Comparison of ENCODE assay signal across 1 cellular context in genomic region chr1:228164561-228165371, GRCh38.
TF ChIP-seq lines count a peak whose summit lies in the region.

No MANE protein-coding gene starts in this region.

TF ChIP-seq in endothelial cell of umbilical vein, 7 proteins besides CTCF, POLR2A, EP300 and RAD21:
- TF ChIP-seq EZH2 (IDR thresholded peaks at IDR 0.05; ENCODE audit: borderline replicate concordance, low read depth, low read length, severe bottlenecking): no peak
- TF ChIP-seq FOS (IDR thresholded peaks at IDR 0.05; ENCODE audit: borderline replicate concordance, insufficient read depth, low read length): no peak
- no peak for TF ChIP-seq JUN (IDR thresholded peaks at IDR 0.05; ENCODE audit: borderline replicate concordance, insufficient read depth, insufficient read length, low read depth)
- TF ChIP-seq MYC (IDR thresholded peaks at IDR 0.05; ENCODE audit: low read depth, low read length): no peak
- TF ChIP-seq GATA2 (IDR thresholded peaks at IDR 0.05; ENCODE audit: insufficient read depth, insufficient read length, low read depth, low read length): no peak
- TF ChIP-seq POLR2AphosphoS5 (IDR thresholded peaks at IDR 0.05; ENCODE audit: insufficient read depth, low read depth, low read length): no peak
- no peak for TF ChIP-seq MAX (IDR thresholded peaks at IDR 0.05; ENCODE audit: insufficient read depth, insufficient read length)
